8 cellular contexts compared by ENCODE assay signal in the genomic region with DNA sequence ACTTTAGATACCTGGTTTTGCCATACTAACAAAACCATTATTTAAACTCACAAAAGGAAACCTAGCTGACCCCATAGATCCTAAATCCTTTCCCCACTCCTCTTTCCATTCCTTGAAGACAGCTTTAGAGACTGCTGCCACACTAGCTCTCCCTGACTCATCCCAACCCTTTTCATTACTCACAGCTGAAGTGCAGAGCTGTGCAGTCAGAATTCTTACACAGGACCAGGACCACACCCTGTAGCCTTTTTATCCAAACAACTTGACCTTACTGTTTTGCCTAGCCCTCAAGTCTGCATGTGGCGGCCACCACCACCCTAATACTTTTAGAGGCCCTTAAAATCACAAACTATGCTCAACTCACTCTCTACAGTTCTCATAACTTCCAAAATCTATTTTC.
DNase-seq lines count a peak whose midpoint lies in the region; ATAC-seq and TF ChIP-seq lines count a peak whose summit lies in the region.
"Not testable (repeated sequence)": the region's sequence is repeated elsewhere in the genome, so short reads cannot be mapped to it uniquely, and the experiment has no call there.

No MANE protein-coding gene starts in this region.

- H4K5ac ChIP-seq in mesendoderm (ENCODE audit: low read length), result not testable (repeated sequence)

- not testable (repeated sequence) for ATAC-seq in PC-3

- H4K8ac ChIP-seq in mesendoderm (ENCODE audit: low read depth, low read length), result not testable (repeated sequence)

- CTCF ChIA-PET in PC-3 (lab: Charles Lee), result not testable (repeated sequence)

- not testable (repeated sequence) for H2AFZ ChIP-seq in PC-3 (ENCODE audit: low read length)

- not testable (repeated sequence) for BruUV-seq in PC-3 (replicated peaks; lab: Mats Ljungman, UMichigan)

- H3F3A ChIP-seq in PC-3 (ENCODE audit: low read length, unreplicated experiment), result not testable (repeated sequence)

- H3K36me3 ChIP-seq in PC-3 (ENCODE audit: low read depth, low read length); mesendoderm (ENCODE audit: control insufficient read depth, insufficient read depth, low read length): not testable (repeated sequence)

- H3K27me3 ChIP-seq in PC-3 (ENCODE audit: low read length); mesendoderm (ENCODE audit: insufficient read depth, low read length, poor library complexity): not testable (repeated sequence)

- not testable (repeated sequence) for H3K27ac ChIP-seq in PC-3 (ENCODE audit: low read length); mesendoderm (ENCODE audit: low read depth, low read length)

- intact Hi-C loops in PC-3 (cut with micrococcal nuclease), result not testable (repeated sequence)

- not testable (repeated sequence) for H3K9me2 ChIP-seq in PC-3 (replicated peaks; ENCODE audit: low read length)

- H4K20me1 ChIP-seq in PC-3 (ENCODE audit: low read length), result not testable (repeated sequence)

- peak overlapping the region; percentile 64 for H3K18ac ChIP-seq in mesendoderm (ENCODE audit: low read length)

- not testable (repeated sequence) for H3K4me1 ChIP-seq in PC-3 (ENCODE audit: insufficient read depth, low read length)
- peaks cover 13% of the 10 kb centered on the region for H3K4me1 ChIP-seq in mesendoderm (ENCODE audit: control insufficient read depth, low read depth, low read length)

- DNase-seq in AG10803 (ENCODE audit: low read depth) (peak; percentile 39), GM04504 (ENCODE audit: low read depth) (peak; percentile 11), HT1080 (ENCODE audit: low read depth) (peak; percentile 73), PC-3 (peak; percentile 60), astrocyte of the spinal cord (ENCODE audit: low read depth, low spot score) (peak; percentile 36), epithelial cell of esophagus (ENCODE audit: low read depth) (peak; percentile 61), fibroblast of villous mesenchyme (ENCODE audit: low read depth) (peak; percentile 13)
- DNase-seq in mesendoderm, result not testable (repeated sequence)

- POLR2A ChIA-PET in PC-3 (lab: Charles Lee; ENCODE audit: unreplicated experiment), result not testable (repeated sequence)

- H3K9me3 ChIP-seq in PC-3 (ENCODE audit: low read length), result not testable (repeated sequence)

- not testable (repeated sequence) for H3K4me2 ChIP-seq in PC-3 (ENCODE audit: low read length); mesendoderm (ENCODE audit: low read length)

- H2BK120ac ChIP-seq in mesendoderm (ENCODE audit: low read depth, low read length), result peak overlapping the region; percentile 92

- peak overlapping the region; percentile 72 for H2AK5ac ChIP-seq in mesendoderm (ENCODE audit: low read length)

- WGBS in mesendoderm (ENCODE audit: extremely low coverage, insufficient coverage, low lambda C conversion rate), result no CpG with 5 or more reads among the region's 1 CpG

- not testable (repeated sequence) for H3K9ac ChIP-seq in PC-3 (ENCODE audit: low read length); mesendoderm (ENCODE audit: low read length)

- TF ChIP-seq CTCF in AG10803 (conservative IDR thresholded peaks at IDR 0.05; ENCODE audit: low read length); PC-3 (conservative IDR thresholded peaks at IDR 0.05; ENCODE audit: low read depth, low read length); astrocyte of the spinal cord (IDR thresholded peaks at IDR 0.05; ENCODE audit: low read depth, low read length); epithelial cell of esophagus (IDR thresholded peaks at IDR 0.05; ENCODE audit: insufficient read depth, low read depth, low read length, missing control alignments); fibroblast of villous mesenchyme (IDR thresholded peaks at IDR 0.05; ENCODE audit: insufficient read depth, low read depth, low read length): not testable (repeated sequence)

- not testable (repeated sequence) for H3K56ac ChIP-seq in mesendoderm (ENCODE audit: low read length)

- H2BK5ac ChIP-seq in mesendoderm (ENCODE audit: low read length), result not testable (repeated sequence)

- not testable (repeated sequence) for H3K4ac ChIP-seq in mesendoderm (ENCODE audit: low read depth, low read length)

- in situ Hi-C loops in astrocyte of the spinal cord (cut with HindIII; ENCODE audit: low sequenced_read_pairs), result not testable (repeated sequence)

- H3K4me3 ChIP-seq in AG10803 (ENCODE audit: low read length); PC-3 (ENCODE audit: low read length); astrocyte of the spinal cord (ENCODE audit: low read depth, low read length); epithelial cell of esophagus (ENCODE audit: low read length); fibroblast of villous mesenchyme (ENCODE audit: low read depth, low read length); mesendoderm (ENCODE audit: low read length): not testable (repeated sequence)

- not testable (repeated sequence) for H3K79me2 ChIP-seq in PC-3 (ENCODE audit: low read length); mesendoderm (ENCODE audit: control insufficient read depth, insufficient read depth, low read length)

- not testable (repeated sequence) for H3K23ac ChIP-seq in mesendoderm (ENCODE audit: low read length)

- H3K79me1 ChIP-seq in mesendoderm (ENCODE audit: low read length), result not testable (repeated sequence)

- H2BK15ac ChIP-seq in mesendoderm (replicated peaks; ENCODE audit: low read depth), result not testable (repeated sequence)
